Comparison of ENCODE assay signal across 17 cellular contexts in the genomic region with DNA sequence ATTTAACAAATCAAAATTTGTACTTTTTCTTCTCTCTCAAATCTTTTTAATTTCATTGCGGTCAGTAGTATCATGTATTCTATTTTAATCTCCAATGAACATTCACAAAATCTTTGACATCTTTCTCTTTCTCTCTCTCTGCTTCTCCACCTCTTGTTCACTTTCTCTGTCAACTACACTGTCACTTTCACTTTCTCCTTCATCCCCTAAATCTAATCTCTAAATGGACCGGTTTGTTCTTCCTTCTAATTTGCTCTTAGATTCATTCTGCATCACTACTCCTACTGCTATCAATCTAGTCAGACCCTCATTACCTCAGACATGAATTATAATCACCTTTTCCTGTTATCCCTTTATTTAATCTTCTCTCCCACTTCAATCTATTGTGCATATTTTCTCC. TPM values are rescaled to one million over a fixed set of nuclear protein-coding genes. Genes with fewer than 3 reads are reported as not detected.
DNase-seq lines count a peak whose midpoint lies in the region; ATAC-seq and TF ChIP-seq lines count a peak whose summit lies in the region.
"Had no signal": no experiment of that assay in that cellular context is flagged by ENCODE, and none has a peak within 500 bp of the region (broad histone marks: within the 10 kb centered on the region; RNA-seq: fewer than 3 reads in every experiment).

No MANE protein-coding gene starts in this region.

- CTCF ChIA-PET in CD4-positive, alpha-beta memory T cell (lab: Charles Lee; ENCODE audit: partially characterized antibody), result no interaction called here

- H3K27ac ChIP-seq in CD4-positive, alpha-beta memory T cell (ENCODE audit: low read depth, low read length), result no peak overlapping the region

- no peak for DNase-seq in CD4-positive, alpha-beta memory T cell
- DNase-seq in central memory CD8-positive, alpha-beta T cell (ENCODE audit: low spot score in 2 of 2), result no peak
- DNase-seq in NOMO-1 (lab: John Stamatoyannopoulos, UW; ENCODE audit: unreplicated experiment in 2 of 2) (no peak), COLO829 (ENCODE audit: low spot score) (no peak), progenitor cell of endocrine pancreas (ENCODE audit: low spot score, unreplicated experiment) (no peak)
- no peak for DNase-seq in stimulated activated CD4-positive, alpha-beta T cell treated with anti-CD3 and anti-CD28 coated beads, Interleukin-1b, Interleukin-23, amount 100 ng/mL, for 48 hours
- DNase-seq: C1 segment of cervical spinal cord; effector CD4-positive, alpha-beta T cell; natural killer cell; NCI-H187; NCI-H69; substantia nigra had no signal

- H3K9me3 Mint-ChIP-seq in CD4-positive, alpha-beta memory T cell, result no peaks in the 10 kb centered on the region
- H3K9me3 Mint-ChIP-seq in central memory CD8-positive, alpha-beta T cell, result no peaks in the 10 kb centered on the region
- H3K9me3 Mint-ChIP-seq in progenitor cell of endocrine pancreas (ENCODE audit: low read depth), result no peaks in the 10 kb centered on the region
- H3K9me3 Mint-ChIP-seq: natural killer cell had no signal

- intact Hi-C loops in CD4-positive, alpha-beta memory T cell (cut with micrococcal nuclease), result loop anchor here (10.0 kb wide), 1 partner anchor 61 kb away; no protein-coding TSS in a partner anchor

- no peaks in the 10 kb centered on the region for H3K27me3 ChIP-seq in CD4-positive, alpha-beta memory T cell (ENCODE audit: insufficient read depth, low read length)

- peak overlapping the region in 2 of 7 donors; percentile 0 to 1 for H3K27ac Mint-ChIP-seq in CD4-positive, alpha-beta memory T cell
- no peak overlapping the region for H3K27ac Mint-ChIP-seq in central memory CD8-positive, alpha-beta T cell (ENCODE audit: low read depth)
- H3K27ac Mint-ChIP-seq in progenitor cell of endocrine pancreas, result no peak overlapping the region
- H3K27ac Mint-ChIP-seq: natural killer cell had no signal

- H3K36me3 Mint-ChIP-seq in CD4-positive, alpha-beta memory T cell, result no peaks in the 10 kb centered on the region
- H3K36me3 Mint-ChIP-seq in central memory CD8-positive, alpha-beta T cell (ENCODE audit: insufficient read depth), result no peaks in the 10 kb centered on the region
- no peaks in the 10 kb centered on the region for H3K36me3 Mint-ChIP-seq in progenitor cell of endocrine pancreas (ENCODE audit: insufficient read depth)
- H3K36me3 Mint-ChIP-seq: natural killer cell had no signal

- POLR2A ChIA-PET in CD4-positive, alpha-beta memory T cell (lab: Charles Lee; ENCODE audit: partially characterized antibody), result no interaction called here

- no peaks in the 10 kb centered on the region for H3K27me3 Mint-ChIP-seq in CD4-positive, alpha-beta memory T cell
- H3K27me3 Mint-ChIP-seq in central memory CD8-positive, alpha-beta T cell, result no peaks in the 10 kb centered on the region
- H3K27me3 Mint-ChIP-seq in progenitor cell of endocrine pancreas, result peaks cover 3% of the 10 kb centered on the region

- TF ChIP-seq CTCF in progenitor cell of endocrine pancreas (IDR thresholded peaks at IDR 0.05; ENCODE audit: unreplicated experiment), result no peak

- H3K9me3 ChIP-seq in CD4-positive, alpha-beta memory T cell (ENCODE audit: control insufficient read depth in 1 of 2, low read length in 2 of 2), result no peaks in the 10 kb centered on the region

- no peaks in the 10 kb centered on the region for H3K36me3 ChIP-seq in CD4-positive, alpha-beta memory T cell (ENCODE audit: insufficient read depth, low read length)

- H3K4me3 ChIP-seq in CD4-positive, alpha-beta memory T cell (ENCODE audit: low read length in 2 of 2), result no peak overlapping the region

- ATAC-seq in GM18867 (IDR thresholded peaks at IDR 0.05; ENCODE audit: unreplicated experiment) (peak; percentile 52), HG03196 (IDR thresholded peaks at IDR 0.05; ENCODE audit: unreplicated experiment) (peak; percentile 80)
- no peak for ATAC-seq in central memory CD8-positive, alpha-beta T cell (replicated peaks; ENCODE audit: extremely low read depth, poor library complexity, severe bottlenecking)
- ATAC-seq: natural killer cell, sciatic nerve had no signal

- no peaks in the 10 kb centered on the region for H3K4me1 ChIP-seq in CD4-positive, alpha-beta memory T cell (ENCODE audit: insufficient read depth, low read length)

- H3K4me3 Mint-ChIP-seq in CD4-positive, alpha-beta memory T cell, result peak overlapping the region in 7 of 8 donors; percentile 0 to 60 (median 1)
- H3K4me3 Mint-ChIP-seq in central memory CD8-positive, alpha-beta T cell, result peak overlapping the region; percentile 1
- H3K4me3 Mint-ChIP-seq in progenitor cell of endocrine pancreas (ENCODE audit: low read depth), result no peak overlapping the region
- H3K4me3 Mint-ChIP-seq: natural killer cell had no signal

- peaks cover 10 to 12% (median 11%) of the 10 kb centered on the region in 4 donors for H3K4me1 Mint-ChIP-seq in CD4-positive, alpha-beta memory T cell
- peaks cover 11% of the 10 kb centered on the region for H3K4me1 Mint-ChIP-seq in central memory CD8-positive, alpha-beta T cell
- H3K4me1 Mint-ChIP-seq in progenitor cell of endocrine pancreas (ENCODE audit: low read depth), result peaks cover 16% of the 10 kb centered on the region

RNA-seq across cellular contexts. Expression of a gene that starts 18.6 kb away (rescaled TPM):
- total RNA-seq in CD4-positive, alpha-beta memory T cell, result not detected
- not detected for polyA plus RNA-seq in CD4-positive, alpha-beta memory T cell
- total RNA-seq in progenitor cell of endocrine pancreas, result not detected in 2 replicates
- total RNA-seq: H4, natural killer cell, sciatic nerve had no signal
- polyA plus RNA-seq: keratinocyte had no signal

RNA-seq across cellular contexts. Expression of a gene that starts 53.8 kb away (rescaled TPM):
- not detected for total RNA-seq in CD4-positive, alpha-beta memory T cell
- not detected for polyA plus RNA-seq in CD4-positive, alpha-beta memory T cell
- 0.67 and 0.75 TPM in 2 replicates for total RNA-seq in progenitor cell of endocrine pancreas
